Comparison of ENCODE assay signal across 1 cellular context in the genomic region with DNA sequence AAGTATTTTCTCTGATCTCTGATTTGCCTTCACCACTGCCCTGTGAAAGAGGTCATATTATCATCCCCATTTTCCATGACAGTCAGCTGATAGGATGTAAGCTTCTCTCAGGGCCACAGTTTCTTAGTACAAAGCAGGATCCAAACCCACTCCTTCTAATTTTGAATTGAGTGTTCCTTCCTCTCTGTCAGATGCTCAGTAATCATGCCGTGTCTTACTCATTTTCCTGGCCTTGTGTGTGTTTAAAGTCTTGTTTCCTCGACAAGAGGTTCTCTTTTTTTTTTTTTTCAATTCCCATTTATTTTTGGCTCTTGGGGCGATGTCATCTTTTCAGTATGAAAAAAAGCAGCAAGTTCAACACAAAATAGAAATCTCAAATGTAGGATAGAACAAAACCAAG.
A peak's percentile ranks its signal among the peaks of the same experiment; 100 is the strongest.
TF ChIP-seq lines count a peak whose summit lies in the region.

No MANE protein-coding gene starts in this region.

TF ChIP-seq in endothelial cell of umbilical vein, 7 proteins besides CTCF, POLR2A, EP300 and RAD21 (continued from another document):
- TF ChIP-seq FOS (IDR thresholded peaks at IDR 0.05; ENCODE audit: borderline replicate concordance, insufficient read depth, low read length): peak; percentile 32
